ENCODE assay signal across 10 cellular contexts in the genomic region with DNA sequence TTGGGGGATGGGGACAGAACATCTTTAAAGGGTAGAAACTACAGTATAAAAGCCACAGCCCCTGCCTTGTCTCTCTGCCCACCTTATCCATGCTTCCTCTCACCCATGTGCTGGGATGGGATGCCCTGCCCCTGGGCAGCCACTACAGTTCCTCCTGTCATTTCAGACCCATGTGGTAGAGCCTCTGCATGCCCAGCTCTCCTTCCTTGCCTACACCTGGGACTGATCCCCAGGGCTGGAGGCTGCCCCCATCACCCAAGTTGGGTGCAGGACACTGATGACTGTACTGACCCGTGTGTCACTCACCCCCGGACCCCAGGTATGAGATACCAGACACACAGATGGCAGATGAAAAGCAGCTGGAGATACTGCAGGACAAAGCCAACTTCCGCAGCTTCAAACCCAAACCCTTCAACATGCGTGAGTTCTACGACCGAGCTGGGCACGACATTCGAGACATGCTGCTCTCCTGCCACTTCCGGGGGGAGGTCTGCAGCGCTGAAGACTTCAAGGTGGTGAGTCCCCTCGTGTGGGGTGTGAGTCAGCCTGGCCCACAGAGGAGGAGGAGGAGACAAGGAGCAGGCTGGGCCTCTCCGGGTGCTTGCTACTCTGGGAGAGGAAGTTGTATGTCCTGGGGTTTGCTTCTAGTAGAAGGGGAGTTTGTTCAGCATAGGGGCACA. TPM values are rescaled to one million over a fixed set of nuclear protein-coding genes. Genes with fewer than 3 reads are reported as not detected.
A peak's percentile ranks its signal among the peaks of the same experiment; 100 is the strongest.
DNase-seq lines count a peak whose midpoint lies in the region; TF ChIP-seq lines count a peak whose summit lies in the region.
"Had no signal": no experiment of that assay in that cellular context is flagged by ENCODE, and none has a peak within 500 bp of the region (broad histone marks: within the 10 kb centered on the region; RNA-seq: fewer than 3 reads in every experiment).

No MANE protein-coding gene starts in this region.

- H3K4me3 Mint-ChIP-seq in activated naive CD4-positive, alpha-beta T cell treated with anti-CD3 and anti-CD28 coated beads, Interleukin-2, amount 10 ng/mL, durations not matched to agents 7 days and 5 days = peak overlapping the region; percentile 11
- peak overlapping the region in 1 of 2 experiments; percentile 28; a peak in 1 of 5 replicates for H3K4me3 Mint-ChIP-seq in H9
- H3K4me3 Mint-ChIP-seq: dendritic cell treated with granulocyte-macrophage colony-stimulating factor and Interleukin-4, amounts not matched to agents 40 ng/mL and 50 ng/mL, for 4 days had no signal

- H2BK12ac ChIP-seq in H9 (ENCODE audit: insufficient read length, low read depth, low read length) = no peak overlapping the region

- H4K20me1 ChIP-seq in OCI-LY1 (ENCODE audit: insufficient read depth, low read length) (no peaks in the 10 kb centered on the region), H9 (ENCODE audit: control insufficient read depth, insufficient read depth, insufficient read length) (no peaks in the 10 kb centered on the region)

- H3K36me3 Mint-ChIP-seq in activated naive CD4-positive, alpha-beta T cell treated with anti-CD3 and anti-CD28 coated beads, Interleukin-2, amount 10 ng/mL, durations not matched to agents 7 days and 5 days = no peaks in the 10 kb centered on the region
- no peaks in the 10 kb centered on the region; a peak in 1 of 7 replicates for H3K36me3 Mint-ChIP-seq in H9 (ENCODE audit: insufficient read depth in 1 of 3, low read depth in 3 of 3)

- no peak overlapping the region for H3K23ac ChIP-seq in H9 (ENCODE audit: insufficient read length, low read depth, low read length)

- TF ChIP-seq CTCF in OCI-LY1 (IDR thresholded peaks at IDR 0.05; ENCODE audit: low read length) (no peak), H9 (conservative IDR thresholded peaks at IDR 0.05) (no peak)

- no peaks in the 10 kb centered on the region for H3K9me2 ChIP-seq in OCI-LY1 (ENCODE audit: low read depth, low read length)

- H2BK15ac ChIP-seq in H9 (ENCODE audit: low read depth, low read length) = no peak overlapping the region

- no peak overlapping the region for H2BK5ac ChIP-seq in H9 (ENCODE audit: insufficient read length, low read length)

- WGBS in H9 (ENCODE audit: extremely low coverage, insufficient read length, low lambda C conversion rate) = no CpG with 5 or more reads among the region's 12 CpGs

- no peak overlapping the region; the same call in 1 of the 2 replicates for H3K14ac ChIP-seq in H9 (ENCODE audit: insufficient read depth, low read length)

- H2AFZ ChIP-seq in OCI-LY1 (ENCODE audit: low read length) = no peak overlapping the region
- no peak overlapping the region for H2AFZ ChIP-seq in H9 (ENCODE audit: low read length)

- H3K27ac ChIP-seq in OCI-LY1 (ENCODE audit: low read depth, low read length, poor library complexity, severe bottlenecking) (no peak overlapping the region), H9 (ENCODE audit: insufficient read length, low read depth, low read length) (no peak overlapping the region)
- no peak overlapping the region for H3K27ac ChIP-seq in effector memory CD4-positive, alpha-beta T cell (ENCODE audit: insufficient read depth, low read length, poor library complexity, severe bottlenecking)
- H3K27ac ChIP-seq: Peyer's patch, upper lobe of left lung had no signal

- H3T11ph ChIP-seq in H9 (ENCODE audit: low read length) = no peak overlapping the region

- peaks cover 45% of the 10 kb centered on the region for H3K4me1 Mint-ChIP-seq in activated naive CD4-positive, alpha-beta T cell treated with anti-CD3 and anti-CD28 coated beads, Interleukin-2, amount 10 ng/mL, durations not matched to agents 7 days and 5 days
- peaks cover 16 to 22% of the 10 kb centered on the region in 2 experiments for H3K4me1 Mint-ChIP-seq in H9

- H3K27me3 ChIP-seq in OCI-LY1 (ENCODE audit: insufficient read depth, low read length) (peaks cover 8% of the 10 kb centered on the region; the same call in 1 of the 2 replicates), H9 (ENCODE audit: insufficient read depth, low read length) (peaks cover 32% of the 10 kb centered on the region; the same call in 1 of the 2 replicates)
- peaks cover 22% of the 10 kb centered on the region for H3K27me3 ChIP-seq in effector memory CD4-positive, alpha-beta T cell (replicated peaks; ENCODE audit: control insufficient read depth, insufficient read depth, low read length, poor library complexity, severe bottlenecking)

- CTCF ChIA-PET in activated naive CD4-positive, alpha-beta T cell treated with anti-CD3 and anti-CD28 coated beads, Interleukin-2, amount 10 ng/mL, durations not matched to agents 7 days and 5 days (lab: Charles Lee) = interaction anchor here (1.4 to 4.7 kb wide), 10 partner anchors 10 to 94 kb away, joined by 3 to 50 read pairs (median 4); no protein-coding TSS in a partner anchor

- H3K27ac Mint-ChIP-seq in activated naive CD4-positive, alpha-beta T cell treated with anti-CD3 and anti-CD28 coated beads, Interleukin-2, amount 10 ng/mL, durations not matched to agents 7 days and 5 days = peak overlapping the region; percentile 78
- no peak overlapping the region for H3K27ac Mint-ChIP-seq in H9
- H3K27ac Mint-ChIP-seq: dendritic cell treated with granulocyte-macrophage colony-stimulating factor and Interleukin-4, amounts not matched to agents 40 ng/mL and 50 ng/mL, for 4 days had no signal

- no peak overlapping the region for H4K91ac ChIP-seq in H9 (ENCODE audit: insufficient read length, low read depth, low read length)

- no peak overlapping the region for H4K8ac ChIP-seq in H9 (replicated peaks; ENCODE audit: insufficient read length, low read depth, low read length)

- no peak overlapping the region for H3K56ac ChIP-seq in H9 (ENCODE audit: insufficient read length, low read depth, low read length)

- no peak overlapping the region for H3K4me3 ChIP-seq in OCI-LY1 (ENCODE audit: low read depth, low read length, poor library complexity, severe bottlenecking)
- H3K4me3 ChIP-seq in effector memory CD4-positive, alpha-beta T cell (ENCODE audit: insufficient read depth, low read depth, low read length, poor library complexity, severe bottlenecking) = no peak overlapping the region
- H3K4me3 ChIP-seq: GM12878, Peyer's patch, upper lobe of left lung had no signal

- peaks cover 3% of the 10 kb centered on the region for H3K23me2 ChIP-seq in H9 (ENCODE audit: insufficient read length, low read depth, low read length, poor library complexity, severe bottlenecking)

- H3K9ac ChIP-seq in OCI-LY1 (ENCODE audit: low read length) = no peak overlapping the region; the same call in 1 of the 2 replicates
- H3K9ac ChIP-seq in H9 (ENCODE audit: extremely low read depth, insufficient read length, low read length) = no peak overlapping the region

- no peak overlapping the region for H2BK120ac ChIP-seq in H9 (ENCODE audit: low read depth, low read length, poor library complexity, severe bottlenecking)

- no peak overlapping the region for H3K4ac ChIP-seq in H9 (ENCODE audit: low read depth, low read length)

- H3K4me1 ChIP-seq in OCI-LY1 (ENCODE audit: insufficient read depth, low read length, severe bottlenecking) (peaks cover 37% of the 10 kb centered on the region), H9 (ENCODE audit: insufficient read depth, low read length) (no peaks in the 10 kb centered on the region)
- peaks cover 18% of the 10 kb centered on the region for H3K4me1 ChIP-seq in effector memory CD4-positive, alpha-beta T cell (ENCODE audit: control insufficient read depth, insufficient read depth, low read length, poor library complexity, severe bottlenecking)

- H2BK20ac ChIP-seq in H9 (ENCODE audit: low read depth, low read length, poor library complexity, severe bottlenecking) = no peak overlapping the region

- peak overlapping the region; percentile 34; the same call in 1 of the 2 replicates for H3K4me2 ChIP-seq in OCI-LY1 (ENCODE audit: low read length)
- no peak overlapping the region for H3K4me2 ChIP-seq in H9 (ENCODE audit: insufficient read depth, insufficient read length, low read length)

- no peaks in the 10 kb centered on the region for H3K9me3 ChIP-seq in OCI-LY1 (ENCODE audit: low read length)
- no peaks in the 10 kb centered on the region for H3K9me3 ChIP-seq in H9 (ENCODE audit: control insufficient read depth, low read depth, low read length)
- no peaks in the 10 kb centered on the region for H3K9me3 ChIP-seq in effector memory CD4-positive, alpha-beta T cell (ENCODE audit: control insufficient read depth, low read length)
- H3K9me3 ChIP-seq: Peyer's patch, upper lobe of left lung had no signal

- H3K27me3 Mint-ChIP-seq in activated naive CD4-positive, alpha-beta T cell treated with anti-CD3 and anti-CD28 coated beads, Interleukin-2, amount 10 ng/mL, durations not matched to agents 7 days and 5 days = peaks cover 76% of the 10 kb centered on the region
- H3K27me3 Mint-ChIP-seq in H9 (ENCODE audit: low read depth) = peaks cover 91% of the 10 kb centered on the region

- no peaks in the 10 kb centered on the region for H3K79me1 ChIP-seq in H9 (ENCODE audit: insufficient read depth, low read depth, low read length, poor library complexity, severe bottlenecking)

- no peak overlapping the region for H2AK5ac ChIP-seq in H9 (ENCODE audit: insufficient read length, low read length)

- no peaks in the 10 kb centered on the region for H3F3A ChIP-seq in OCI-LY1 (ENCODE audit: insufficient read depth, low read length)

- H3K9me3 Mint-ChIP-seq in activated naive CD4-positive, alpha-beta T cell treated with anti-CD3 and anti-CD28 coated beads, Interleukin-2, amount 10 ng/mL, durations not matched to agents 7 days and 5 days = no peaks in the 10 kb centered on the region
- peaks cover 0 to 2% of the 10 kb centered on the region in 2 experiments; a peak in 1 of 5 replicates for H3K9me3 Mint-ChIP-seq in H9
- H3K9me3 Mint-ChIP-seq: dendritic cell treated with granulocyte-macrophage colony-stimulating factor and Interleukin-4, amounts not matched to agents 40 ng/mL and 50 ng/mL, for 4 days had no signal

- H3K36me3 ChIP-seq in OCI-LY1 (ENCODE audit: insufficient read depth, low read length) = no peaks in the 10 kb centered on the region
- no peaks in the 10 kb centered on the region for H3K36me3 ChIP-seq in effector memory CD4-positive, alpha-beta T cell (ENCODE audit: control insufficient read depth, insufficient read depth, low read length)
- H3K36me3 ChIP-seq: Peyer's patch, upper lobe of left lung had no signal

- H3K18ac ChIP-seq in H9 (ENCODE audit: insufficient read length, low read depth, low read length) = no peak overlapping the region

- H4K5ac ChIP-seq in H9 (ENCODE audit: insufficient read length, low read depth, low read length) = no peak overlapping the region

- no peaks in the 10 kb centered on the region for H3K79me2 ChIP-seq in OCI-LY1 (ENCODE audit: insufficient read depth, low read length)
- H3K79me2 ChIP-seq in H9 (ENCODE audit: insufficient read depth, low read length) = no peaks in the 10 kb centered on the region

- DNase-seq in activated naive CD4-positive, alpha-beta T cell treated with anti-CD3 and anti-CD28 coated beads, Interleukin-2, amount 10 ng/mL, durations not matched to agents 7 days and 5 days = peak; percentile 74
- DNase-seq in stimulated activated CD8-positive, alpha-beta memory T cell treated with anti-CD3 and anti-CD28 coated beads, Interleukin-2, amount 100 ng/mL, for 48 hours (ENCODE audit: low read depth in 2 of 2) = peak; percentile 56 to 61
- DNase-seq in GOT3 (lab: John Stamatoyannopoulos, UW) (no peak), H9 (no peak)
- no peak for DNase-seq in effector memory CD4-positive, alpha-beta T cell

RNA-seq across cellular contexts. Expression of a gene that starts 2.2 kb away (rescaled TPM):
- 3.9 and 4.0 TPM in 2 replicates for total RNA-seq in H9 (2021)

RNA-seq across cellular contexts. Expression of a gene that starts 25.6 kb away (rescaled TPM):
- 142 and 152 TPM in 2 replicates for total RNA-seq in H9 (2021)

RNA-seq across cellular contexts. Expression of a gene that starts 34.3 kb away (rescaled TPM):
- total RNA-seq in H9 (2021) = 60.8 and 64.8 TPM in 2 replicates

RNA-seq across cellular contexts. Expression of a gene that starts 44.2 kb away (rescaled TPM):
- total RNA-seq in H9 (2021) = 0.70 and 1.2 TPM in 2 replicates

RNA-seq across cellular contexts. Expression of a gene that starts 52.5 kb away (rescaled TPM):
- total RNA-seq in H9 (2021) = 31.2 and 31.9 TPM in 2 replicates

Comparison
In these comparisons a context has a peak if more than half of its experiments do, and no peak if none do; other contexts are left out.
1. DNase-seq: peak in activated naive CD4-positive, alpha-beta T cell treated with anti-CD3 and anti-CD28 coated beads, Interleukin-2, amount 10 ng/mL, durations not matched to agents 7 days and 5 days (single experiment) and stimulated activated CD8-positive, alpha-beta memory T cell treated with anti-CD3 and anti-CD28 coated beads, Interleukin-2, amount 100 ng/mL, for 48 hours (2 of 2); none in GOT3 (single experiment), H9 (single experiment) and effector memory CD4-positive, alpha-beta T cell (0 of 3).